Comparison of ENCODE assay signal across 12 cellular contexts in genomic region chr10:84348860-84349259, GRCh38. TPM values are rescaled to one million over a fixed set of nuclear protein-coding genes. Genes with fewer than 3 reads are reported as not detected.
DNase-seq lines count a peak whose midpoint lies in the region; ATAC-seq, FAIRE-seq and TF ChIP-seq lines count a peak whose summit lies in the region.
"Had no signal": no experiment of that assay in that cellular context is flagged by ENCODE, and none has a peak within 500 bp of the region (broad histone marks: within the 10 kb centered on the region; RNA-seq: fewer than 3 reads in every experiment).

No MANE protein-coding gene starts in this region.

- FAIRE-seq in RCC 7860 (lab: Jason Lieb, UNC) = peak; percentile 12
- FAIRE-seq: K562 had no signal

- TF ChIP-seq CTCF in AG09309 (IDR thresholded peaks at IDR 0.05; ENCODE audit: control insufficient read depth, insufficient read depth, low read depth, low read length, missing control alignments) (no peak), psoas muscle (IDR thresholded peaks at IDR 0.05) (no peak)

- H3K4me1 ChIP-seq in psoas muscle = peaks cover 35% of the 10 kb centered on the region

- peak; percentile 52 for DNase-seq in AG09309 (ENCODE audit: low read depth)
- peak; percentile 35 for DNase-seq in RCC 7860 (ENCODE audit: low spot score)
- no peak for DNase-seq in epithelial cell of prostate (ENCODE audit: low read depth, low spot score)
- DNase-seq in psoas muscle = no peak
- no peak for DNase-seq in iPS-NIHi7 (ENCODE audit: extremely low spot score)
- no peak for DNase-seq in NCI-H2107 treated with DMSO at 0.1 percent for 48 hours (lab: John Stamatoyannopoulos, UW; ENCODE audit: unreplicated experiment)
- DNase-seq: activated CD4-positive, alpha-beta T cell treated with anti-CD3 and anti-CD28 coated beads, Interleukin-2, amount 10 ng/mL, durations not matched to agents 7 days and 5 days; NCI-H2171 treated with DMSO at 0.1 percent for 48 hours had no signal

- peak overlapping the region; percentile 33 for H3K27ac ChIP-seq in epithelial cell of prostate
- peak overlapping the region; percentile 41 for H3K27ac ChIP-seq in psoas muscle

- intact Hi-C loops in psoas muscle (cut with DNase I) = no loop called here

- H3K36me3 ChIP-seq in psoas muscle (ENCODE audit: insufficient read depth in 1 of 2, low read depth in 1 of 2) = no peaks in the 10 kb centered on the region

- ATAC-seq in psoas muscle = peak; percentile 43 to 88 (median 72)
- no peak for ATAC-seq in HG03025 (IDR thresholded peaks at IDR 0.05; ENCODE audit: low FRiP score, unreplicated experiment)
- ATAC-seq in GM18498 (IDR thresholded peaks at IDR 0.05; ENCODE audit: unreplicated experiment) = no peak
- ATAC-seq: K562 had no signal

- WGBS in psoas muscle, 3 donors = 24 to 35% (median 30%) methylated on average over 2 of the region's 2 CpGs

- H3K9me3 ChIP-seq in psoas muscle = no peaks in the 10 kb centered on the region

- no peaks in the 10 kb centered on the region for H3K27me3 ChIP-seq in psoas muscle (ENCODE audit: insufficient read depth in 3 of 3, low read length in 2 of 3)

- H3K4me3 ChIP-seq in AG09309 (ENCODE audit: control insufficient read depth, low read depth, low read length) = no peak overlapping the region
- H3K4me3 ChIP-seq in psoas muscle = no peak overlapping the region
- H3K4me3 ChIP-seq: K562, skin epidermis had no signal

RNA-seq across cellular contexts. Expression of gene CCSER2, which starts 20.5 kb away (rescaled TPM):
- 100 to 1,000 TPM in 3 of 4 donors, 10 to 100 TPM in 1; 65.7 to 122 (median 114) TPM for total RNA-seq in psoas muscle
- polyA plus RNA-seq in psoas muscle = 10 to 100 TPM; 12.5 to 56.4 (median 28.8) TPM

Comparison
In these comparisons a context has a peak if more than half of its experiments do, and no peak if none do; other contexts are left out.
1. DNase-seq: peak in AG09309 (single experiment) and RCC 7860 (single experiment); none in epithelial cell of prostate (single experiment), psoas muscle (0 of 2), iPS-NIHi7 (single experiment) and NCI-H2107 treated with DMSO at 0.1 percent for 48 hours (single experiment).
2. ATAC-seq: peak in psoas muscle (4 of 4); none in HG03025 (single experiment) and GM18498 (single experiment).